In genomic region chr13:48072304-48072703, GRCh38 we compare ENCODE assay signal across 1 cellular context.
TF ChIP-seq lines count a peak whose summit lies in the region.

No MANE protein-coding gene starts in this region.

TF ChIP-seq in H1, 55 proteins besides CTCF, POLR2A, EP300 and RAD21 (continued from another document):
- TF ChIP-seq FOSL1 (IDR thresholded peaks at IDR 0.05; ENCODE audit: insufficient read depth, low read depth, low read length) (no peak), SIX5 (IDR thresholded peaks at IDR 0.05; ENCODE audit: low read depth, low read length) (no peak), BRCA1 (IDR thresholded peaks at IDR 0.05; ENCODE audit: low read depth, low read length) (no peak), SP4 (IDR thresholded peaks at IDR 0.05; ENCODE audit: low read length) (no peak), SIRT6 (IDR thresholded peaks at IDR 0.05; ENCODE audit: low read length) (no peak), CBX8 (IDR thresholded peaks at IDR 0.05; ENCODE audit: borderline replicate concordance, low read depth, low read length) (no peak), TAF1 (IDR thresholded peaks at IDR 0.05; ENCODE audit: low read depth, low read length) (no peak), HDAC6 (IDR thresholded peaks at IDR 0.05; ENCODE audit: low read depth, low read length) (no peak), SP2 (IDR thresholded peaks at IDR 0.05; ENCODE audit: low read length) (no peak)
